In the genomic region with DNA sequence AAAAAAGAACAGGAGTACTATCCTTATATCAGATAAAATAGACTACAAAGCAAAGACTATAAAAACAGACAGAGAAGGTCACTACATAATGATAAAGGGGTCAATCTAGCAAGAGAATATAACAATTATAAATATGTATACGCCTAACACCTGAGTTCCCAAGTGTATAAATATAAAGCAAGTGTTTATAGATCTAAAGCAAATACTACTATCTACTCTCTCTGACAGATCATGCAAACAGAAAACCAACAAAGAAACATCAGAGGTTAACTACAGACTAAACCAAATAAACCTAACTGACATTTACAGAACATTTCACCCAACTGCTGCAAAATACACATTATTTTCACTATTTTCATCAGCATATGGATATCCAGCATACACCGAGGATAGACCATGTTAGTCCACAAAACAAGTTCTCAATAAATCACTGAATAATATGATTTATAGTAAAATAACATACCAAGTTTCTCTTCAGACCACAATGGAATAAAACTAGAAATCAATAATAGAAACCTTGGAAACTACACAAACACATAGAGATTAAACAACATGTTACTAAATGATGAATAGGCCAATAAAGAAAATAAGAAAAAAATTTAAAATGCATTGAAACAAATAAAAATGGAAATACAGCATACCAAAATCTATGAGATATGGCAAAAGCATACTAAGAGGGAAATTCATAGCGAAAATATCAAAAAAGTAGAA, we compare ENCODE assay signal across 1 cellular context.
A peak's percentile ranks its signal among the peaks of the same experiment; 100 is the strongest.
TF ChIP-seq lines count a peak whose summit lies in the region.

No MANE protein-coding gene starts in this region.

TF ChIP-seq in HepG2, 621 proteins besides CTCF, POLR2A, EP300 and RAD21 (continued from another document and continues in another):
- TF ChIP-seq, protein P1, sequence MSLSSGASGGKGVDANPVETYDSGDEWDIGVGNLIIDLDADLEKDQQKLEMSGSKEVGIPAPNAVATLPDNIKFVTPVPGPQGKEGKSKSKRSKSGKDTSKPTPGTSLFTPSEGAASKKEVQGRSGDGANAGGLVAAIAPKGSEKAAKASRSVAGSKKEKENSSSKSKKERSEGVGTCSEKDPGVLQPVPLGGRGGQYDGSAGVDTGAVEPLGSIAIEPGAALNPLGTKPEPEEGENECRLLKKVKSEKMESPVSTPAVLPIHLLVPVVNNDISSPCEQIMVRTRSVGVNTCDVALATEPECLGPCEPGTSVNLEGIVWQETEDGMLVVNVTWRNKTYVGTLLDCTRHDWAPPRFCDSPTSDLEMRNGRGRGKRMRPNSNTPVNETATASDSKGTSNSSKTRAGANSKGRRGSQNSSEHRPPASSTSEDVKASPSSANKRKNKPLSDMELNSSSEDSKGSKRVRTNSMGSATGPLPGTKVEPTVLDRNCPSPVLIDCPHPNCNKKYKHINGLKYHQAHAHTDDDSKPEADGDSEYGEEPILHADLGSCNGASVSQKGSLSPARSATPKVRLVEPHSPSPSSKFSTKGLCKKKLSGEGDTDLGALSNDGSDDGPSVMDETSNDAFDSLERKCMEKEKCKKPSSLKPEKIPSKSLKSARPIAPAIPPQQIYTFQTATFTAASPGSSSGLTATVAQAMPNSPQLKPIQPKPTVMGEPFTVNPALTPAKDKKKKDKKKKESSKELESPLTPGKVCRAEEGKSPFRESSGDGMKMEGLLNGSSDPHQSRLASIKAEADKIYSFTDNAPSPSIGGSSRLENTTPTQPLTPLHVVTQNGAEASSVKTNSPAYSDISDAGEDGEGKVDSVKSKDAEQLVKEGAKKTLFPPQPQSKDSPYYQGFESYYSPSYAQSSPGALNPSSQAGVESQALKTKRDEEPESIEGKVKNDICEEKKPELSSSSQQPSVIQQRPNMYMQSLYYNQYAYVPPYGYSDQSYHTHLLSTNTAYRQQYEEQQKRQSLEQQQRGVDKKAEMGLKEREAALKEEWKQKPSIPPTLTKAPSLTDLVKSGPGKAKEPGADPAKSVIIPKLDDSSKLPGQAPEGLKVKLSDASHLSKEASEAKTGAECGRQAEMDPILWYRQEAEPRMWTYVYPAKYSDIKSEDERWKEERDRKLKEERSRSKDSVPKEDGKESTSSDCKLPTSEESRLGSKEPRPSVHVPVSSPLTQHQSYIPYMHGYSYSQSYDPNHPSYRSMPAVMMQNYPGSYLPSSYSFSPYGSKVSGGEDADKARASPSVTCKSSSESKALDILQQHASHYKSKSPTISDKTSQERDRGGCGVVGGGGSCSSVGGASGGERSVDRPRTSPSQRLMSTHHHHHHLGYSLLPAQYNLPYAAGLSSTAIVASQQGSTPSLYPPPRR (CRISPR knock-in tag; IDR thresholded peaks at IDR 0.05; ENCODE audit: borderline replicate concordance) = peak; percentile 49; the same call in 1 of the 2 replicates
- no peak for TF ChIP-seq ZBTB8A (CRISPR knock-in tag; IDR thresholded peaks at IDR 0.05; ENCODE audit: borderline replicate concordance, low read depth)
- no peak for TF ChIP-seq BRCA1 (CRISPR knock-in tag; IDR thresholded peaks at IDR 0.05)
- TF ChIP-seq ZNF432 (CRISPR knock-in tag; IDR thresholded peaks at IDR 0.05; ENCODE audit: borderline replicate concordance) = no peak
- no peak for TF ChIP-seq ZFP36L2 (CRISPR knock-in tag; IDR thresholded peaks at IDR 0.05)
- TF ChIP-seq, protein P2, sequence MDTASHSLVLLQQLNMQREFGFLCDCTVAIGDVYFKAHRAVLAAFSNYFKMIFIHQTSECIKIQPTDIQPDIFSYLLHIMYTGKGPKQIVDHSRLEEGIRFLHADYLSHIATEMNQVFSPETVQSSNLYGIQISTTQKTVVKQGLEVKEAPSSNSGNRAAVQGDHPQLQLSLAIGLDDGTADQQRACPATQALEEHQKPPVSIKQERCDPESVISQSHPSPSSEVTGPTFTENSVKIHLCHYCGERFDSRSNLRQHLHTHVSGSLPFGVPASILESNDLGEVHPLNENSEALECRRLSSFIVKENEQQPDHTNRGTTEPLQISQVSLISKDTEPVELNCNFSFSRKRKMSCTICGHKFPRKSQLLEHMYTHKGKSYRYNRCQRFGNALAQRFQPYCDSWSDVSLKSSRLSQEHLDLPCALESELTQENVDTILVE (CRISPR knock-in tag; IDR thresholded peaks at IDR 0.05) = no peak
- TF ChIP-seq, protein P3, sequence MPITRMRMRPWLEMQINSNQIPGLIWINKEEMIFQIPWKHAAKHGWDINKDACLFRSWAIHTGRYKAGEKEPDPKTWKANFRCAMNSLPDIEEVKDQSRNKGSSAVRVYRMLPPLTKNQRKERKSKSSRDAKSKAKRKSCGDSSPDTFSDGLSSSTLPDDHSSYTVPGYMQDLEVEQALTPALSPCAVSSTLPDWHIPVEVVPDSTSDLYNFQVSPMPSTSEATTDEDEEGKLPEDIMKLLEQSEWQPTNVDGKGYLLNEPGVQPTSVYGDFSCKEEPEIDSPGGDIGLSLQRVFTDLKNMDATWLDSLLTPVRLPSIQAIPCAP (CRISPR knock-in tag; IDR thresholded peaks at IDR 0.05; ENCODE audit: low read depth) = no peak
- no peak for TF ChIP-seq ZNF333 (CRISPR knock-in tag; IDR thresholded peaks at IDR 0.05; ENCODE audit: borderline replicate concordance)
- TF ChIP-seq SALL1 (CRISPR knock-in tag; IDR thresholded peaks at IDR 0.05) = no peak
- TF ChIP-seq, protein P4, sequence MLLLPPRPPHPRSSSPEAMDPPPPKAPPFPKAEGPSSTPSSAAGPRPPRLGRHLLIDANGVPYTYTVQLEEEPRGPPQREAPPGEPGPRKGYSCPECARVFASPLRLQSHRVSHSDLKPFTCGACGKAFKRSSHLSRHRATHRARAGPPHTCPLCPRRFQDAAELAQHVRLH (CRISPR knock-in tag; IDR thresholded peaks at IDR 0.05; ENCODE audit: borderline replicate concordance, low read depth) = no peak
- TF ChIP-seq HOXA3 (CRISPR knock-in tag; IDR thresholded peaks at IDR 0.05) = no peak
- no peak for TF ChIP-seq FOSL1 (CRISPR knock-in tag; IDR thresholded peaks at IDR 0.05; ENCODE audit: borderline replicate concordance)
- TF ChIP-seq ZNF207 (IDR thresholded peaks at IDR 0.05; ENCODE audit: borderline replicate concordance) = no peak
- TF ChIP-seq NFYB (CRISPR knock-in tag; IDR thresholded peaks at IDR 0.05) = no peak
- no peak for TF ChIP-seq MIER3 (CRISPR knock-in tag; IDR thresholded peaks at IDR 0.05; ENCODE audit: borderline replicate concordance)
- TF ChIP-seq, protein P5, sequence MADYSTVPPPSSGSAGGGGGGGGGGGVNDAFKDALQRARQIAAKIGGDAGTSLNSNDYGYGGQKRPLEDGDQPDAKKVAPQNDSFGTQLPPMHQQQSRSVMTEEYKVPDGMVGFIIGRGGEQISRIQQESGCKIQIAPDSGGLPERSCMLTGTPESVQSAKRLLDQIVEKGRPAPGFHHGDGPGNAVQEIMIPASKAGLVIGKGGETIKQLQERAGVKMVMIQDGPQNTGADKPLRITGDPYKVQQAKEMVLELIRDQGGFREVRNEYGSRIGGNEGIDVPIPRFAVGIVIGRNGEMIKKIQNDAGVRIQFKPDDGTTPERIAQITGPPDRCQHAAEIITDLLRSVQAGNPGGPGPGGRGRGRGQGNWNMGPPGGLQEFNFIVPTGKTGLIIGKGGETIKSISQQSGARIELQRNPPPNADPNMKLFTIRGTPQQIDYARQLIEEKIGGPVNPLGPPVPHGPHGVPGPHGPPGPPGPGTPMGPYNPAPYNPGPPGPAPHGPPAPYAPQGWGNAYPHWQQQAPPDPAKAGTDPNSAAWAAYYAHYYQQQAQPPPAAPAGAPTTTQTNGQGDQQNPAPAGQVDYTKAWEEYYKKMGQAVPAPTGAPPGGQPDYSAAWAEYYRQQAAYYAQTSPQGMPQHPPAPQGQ (CRISPR knock-in tag; IDR thresholded peaks at IDR 0.05; ENCODE audit: borderline replicate concordance) = no peak
- TF ChIP-seq, protein P6, sequence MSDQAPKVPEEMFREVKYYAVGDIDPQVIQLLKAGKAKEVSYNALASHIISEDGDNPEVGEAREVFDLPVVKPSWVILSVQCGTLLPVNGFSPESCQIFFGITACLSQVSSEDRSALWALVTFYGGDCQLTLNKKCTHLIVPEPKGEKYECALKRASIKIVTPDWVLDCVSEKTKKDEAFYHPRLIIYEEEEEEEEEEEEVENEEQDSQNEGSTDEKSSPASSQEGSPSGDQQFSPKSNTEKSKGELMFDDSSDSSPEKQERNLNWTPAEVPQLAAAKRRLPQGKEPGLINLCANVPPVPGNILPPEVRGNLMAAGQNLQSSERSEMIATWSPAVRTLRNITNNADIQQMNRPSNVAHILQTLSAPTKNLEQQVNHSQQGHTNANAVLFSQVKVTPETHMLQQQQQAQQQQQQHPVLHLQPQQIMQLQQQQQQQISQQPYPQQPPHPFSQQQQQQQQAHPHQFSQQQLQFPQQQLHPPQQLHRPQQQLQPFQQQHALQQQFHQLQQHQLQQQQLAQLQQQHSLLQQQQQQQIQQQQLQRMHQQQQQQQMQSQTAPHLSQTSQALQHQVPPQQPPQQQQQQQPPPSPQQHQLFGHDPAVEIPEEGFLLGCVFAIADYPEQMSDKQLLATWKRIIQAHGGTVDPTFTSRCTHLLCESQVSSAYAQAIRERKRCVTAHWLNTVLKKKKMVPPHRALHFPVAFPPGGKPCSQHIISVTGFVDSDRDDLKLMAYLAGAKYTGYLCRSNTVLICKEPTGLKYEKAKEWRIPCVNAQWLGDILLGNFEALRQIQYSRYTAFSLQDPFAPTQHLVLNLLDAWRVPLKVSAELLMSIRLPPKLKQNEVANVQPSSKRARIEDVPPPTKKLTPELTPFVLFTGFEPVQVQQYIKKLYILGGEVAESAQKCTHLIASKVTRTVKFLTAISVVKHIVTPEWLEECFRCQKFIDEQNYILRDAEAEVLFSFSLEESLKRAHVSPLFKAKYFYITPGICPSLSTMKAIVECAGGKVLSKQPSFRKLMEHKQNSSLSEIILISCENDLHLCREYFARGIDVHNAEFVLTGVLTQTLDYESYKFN (CRISPR knock-in tag; conservative IDR thresholded peaks at IDR 0.05) = peak; percentile 58
- no peak for TF ChIP-seq ZNF569 (CRISPR knock-in tag; IDR thresholded peaks at IDR 0.05; ENCODE audit: borderline replicate concordance)
- TF ChIP-seq, protein P7, sequence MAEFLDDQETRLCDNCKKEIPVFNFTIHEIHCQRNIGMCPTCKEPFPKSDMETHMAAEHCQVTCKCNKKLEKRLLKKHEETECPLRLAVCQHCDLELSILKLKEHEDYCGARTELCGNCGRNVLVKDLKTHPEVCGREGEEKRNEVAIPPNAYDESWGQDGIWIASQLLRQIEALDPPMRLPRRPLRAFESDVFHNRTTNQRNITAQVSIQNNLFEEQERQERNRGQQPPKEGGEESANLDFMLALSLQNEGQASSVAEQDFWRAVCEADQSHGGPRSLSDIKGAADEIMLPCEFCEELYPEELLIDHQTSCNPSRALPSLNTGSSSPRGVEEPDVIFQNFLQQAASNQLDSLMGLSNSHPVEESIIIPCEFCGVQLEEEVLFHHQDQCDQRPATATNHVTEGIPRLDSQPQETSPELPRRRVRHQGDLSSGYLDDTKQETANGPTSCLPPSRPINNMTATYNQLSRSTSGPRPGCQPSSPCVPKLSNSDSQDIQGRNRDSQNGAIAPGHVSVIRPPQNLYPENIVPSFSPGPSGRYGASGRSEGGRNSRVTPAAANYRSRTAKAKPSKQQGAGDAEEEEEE (CRISPR knock-in tag; IDR thresholded peaks at IDR 0.05; ENCODE audit: borderline replicate concordance) = no peak
- TF ChIP-seq ZFP62 (CRISPR knock-in tag; IDR thresholded peaks at IDR 0.05) = no peak
- no peak for TF ChIP-seq ZFP90 (CRISPR knock-in tag; IDR thresholded peaks at IDR 0.05; ENCODE audit: borderline replicate concordance)
- TF ChIP-seq ZNF615 (CRISPR knock-in tag; IDR thresholded peaks at IDR 0.05; ENCODE audit: borderline replicate concordance) = no peak
- no peak for TF ChIP-seq ZNF773 (CRISPR knock-in tag; IDR thresholded peaks at IDR 0.05; ENCODE audit: borderline replicate concordance)
- no peak for TF ChIP-seq ZNF605 (CRISPR knock-in tag; IDR thresholded peaks at IDR 0.05)
- no peak for TF ChIP-seq STAT5B (CRISPR knock-in tag; IDR thresholded peaks at IDR 0.05)
- TF ChIP-seq, protein P8, sequence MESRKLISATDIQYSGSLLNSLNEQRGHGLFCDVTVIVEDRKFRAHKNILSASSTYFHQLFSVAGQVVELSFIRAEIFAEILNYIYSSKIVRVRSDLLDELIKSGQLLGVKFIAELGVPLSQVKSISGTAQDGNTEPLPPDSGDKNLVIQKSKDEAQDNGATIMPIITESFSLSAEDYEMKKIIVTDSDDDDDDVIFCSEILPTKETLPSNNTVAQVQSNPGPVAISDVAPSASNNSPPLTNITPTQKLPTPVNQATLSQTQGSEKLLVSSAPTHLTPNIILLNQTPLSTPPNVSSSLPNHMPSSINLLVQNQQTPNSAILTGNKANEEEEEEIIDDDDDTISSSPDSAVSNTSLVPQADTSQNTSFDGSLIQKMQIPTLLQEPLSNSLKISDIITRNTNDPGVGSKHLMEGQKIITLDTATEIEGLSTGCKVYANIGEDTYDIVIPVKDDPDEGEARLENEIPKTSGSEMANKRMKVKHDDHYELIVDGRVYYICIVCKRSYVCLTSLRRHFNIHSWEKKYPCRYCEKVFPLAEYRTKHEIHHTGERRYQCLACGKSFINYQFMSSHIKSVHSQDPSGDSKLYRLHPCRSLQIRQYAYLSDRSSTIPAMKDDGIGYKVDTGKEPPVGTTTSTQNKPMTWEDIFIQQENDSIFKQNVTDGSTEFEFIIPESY (CRISPR knock-in tag; IDR thresholded peaks at IDR 0.05) = no peak
- TF ChIP-seq IRF2 (CRISPR knock-in tag; IDR thresholded peaks at IDR 0.05) = no peak
- no peak for TF ChIP-seq POLR2AphosphoS2 (IDR thresholded peaks at IDR 0.05; ENCODE audit: low read depth, low read length)
- peak; percentile 54; the same call in 1 of the 2 replicates for TF ChIP-seq FOXJ3 (CRISPR knock-in tag; IDR thresholded peaks at IDR 0.05; ENCODE audit: borderline replicate concordance)
- TF ChIP-seq MYNN (CRISPR knock-in tag; IDR thresholded peaks at IDR 0.05; ENCODE audit: low read depth) = no peak
- no peak for TF ChIP-seq SRSF1 (optimal IDR thresholded peaks at IDR 0.05; ENCODE audit: low read depth, low read length)
- no peak for TF ChIP-seq SNAPC2 (CRISPR knock-in tag; IDR thresholded peaks at IDR 0.05)
- peak; percentile 43; the same call in 1 of the 2 replicates for TF ChIP-seq HMG20A (CRISPR knock-in tag; IDR thresholded peaks at IDR 0.05; ENCODE audit: borderline replicate concordance)
- TF ChIP-seq, protein P9, sequence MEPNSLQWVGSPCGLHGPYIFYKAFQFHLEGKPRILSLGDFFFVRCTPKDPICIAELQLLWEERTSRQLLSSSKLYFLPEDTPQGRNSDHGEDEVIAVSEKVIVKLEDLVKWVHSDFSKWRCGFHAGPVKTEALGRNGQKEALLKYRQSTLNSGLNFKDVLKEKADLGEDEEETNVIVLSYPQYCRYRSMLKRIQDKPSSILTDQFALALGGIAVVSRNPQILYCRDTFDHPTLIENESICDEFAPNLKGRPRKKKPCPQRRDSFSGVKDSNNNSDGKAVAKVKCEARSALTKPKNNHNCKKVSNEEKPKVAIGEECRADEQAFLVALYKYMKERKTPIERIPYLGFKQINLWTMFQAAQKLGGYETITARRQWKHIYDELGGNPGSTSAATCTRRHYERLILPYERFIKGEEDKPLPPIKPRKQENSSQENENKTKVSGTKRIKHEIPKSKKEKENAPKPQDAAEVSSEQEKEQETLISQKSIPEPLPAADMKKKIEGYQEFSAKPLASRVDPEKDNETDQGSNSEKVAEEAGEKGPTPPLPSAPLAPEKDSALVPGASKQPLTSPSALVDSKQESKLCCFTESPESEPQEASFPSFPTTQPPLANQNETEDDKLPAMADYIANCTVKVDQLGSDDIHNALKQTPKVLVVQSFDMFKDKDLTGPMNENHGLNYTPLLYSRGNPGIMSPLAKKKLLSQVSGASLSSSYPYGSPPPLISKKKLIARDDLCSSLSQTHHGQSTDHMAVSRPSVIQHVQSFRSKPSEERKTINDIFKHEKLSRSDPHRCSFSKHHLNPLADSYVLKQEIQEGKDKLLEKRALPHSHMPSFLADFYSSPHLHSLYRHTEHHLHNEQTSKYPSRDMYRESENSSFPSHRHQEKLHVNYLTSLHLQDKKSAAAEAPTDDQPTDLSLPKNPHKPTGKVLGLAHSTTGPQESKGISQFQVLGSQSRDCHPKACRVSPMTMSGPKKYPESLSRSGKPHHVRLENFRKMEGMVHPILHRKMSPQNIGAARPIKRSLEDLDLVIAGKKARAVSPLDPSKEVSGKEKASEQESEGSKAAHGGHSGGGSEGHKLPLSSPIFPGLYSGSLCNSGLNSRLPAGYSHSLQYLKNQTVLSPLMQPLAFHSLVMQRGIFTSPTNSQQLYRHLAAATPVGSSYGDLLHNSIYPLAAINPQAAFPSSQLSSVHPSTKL (CRISPR knock-in tag; IDR thresholded peaks at IDR 0.05) = peak; percentile 59
- no peak for TF ChIP-seq RFX1 (IDR thresholded peaks at IDR 0.05)
- no peak for TF ChIP-seq GLI4 (CRISPR knock-in tag; IDR thresholded peaks at IDR 0.05; ENCODE audit: borderline replicate concordance)
